Comparison of ENCODE assay signal across 34 cellular contexts in the genomic region with DNA sequence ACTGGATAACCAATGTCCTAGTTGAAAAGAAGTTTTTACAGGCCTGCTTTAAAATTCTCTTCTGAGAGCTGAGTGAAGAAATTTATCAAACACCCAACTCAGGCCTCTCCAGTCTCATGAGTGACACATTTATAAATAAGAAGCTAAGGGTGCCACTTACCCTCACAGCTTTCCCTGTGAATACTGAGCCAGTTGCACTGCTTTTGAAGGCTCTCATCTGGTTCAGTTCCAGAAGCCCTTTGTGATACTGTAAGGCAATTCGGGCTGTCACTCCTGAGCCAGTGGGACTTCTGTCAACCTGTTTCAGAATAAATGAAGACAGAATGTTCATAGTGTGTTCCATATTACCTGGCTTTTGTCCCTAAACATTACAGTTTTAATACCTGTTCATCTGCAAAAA.
"Had no signal": no experiment of that assay in that cellular context is flagged by ENCODE, and none has a peak within 500 bp of the region (broad histone marks: within the 10 kb centered on the region; RNA-seq: fewer than 3 reads in every experiment).

No MANE protein-coding gene starts in this region.

- H3K27ac Mint-ChIP-seq: activated CD4-positive, alpha-beta memory T cell treated with anti-CD3 and anti-CD28 coated beads, Interleukin-2, amount 10 ng/mL, durations not matched to agents 7 days and 5 days; activated CD8-positive, alpha-beta memory T cell treated with anti-CD3 and anti-CD28 coated beads, Interleukin-2, amount 10 ng/mL, durations not matched to agents 7 days and 5 days; activated naive CD4-positive, alpha-beta T cell treated with anti-CD3 and anti-CD28 coated beads, Interleukin-2, amount 10 ng/mL, durations not matched to agents 7 days and 5 days; activated naive CD8-positive, alpha-beta T cell; activated naive CD8-positive, alpha-beta T cell treated with anti-CD3 and anti-CD28 coated beads, Interleukin-2, amount 50 U/mL, for 24 hours had no signal

- FAIRE-seq: bronchial epithelial cell had no signal

- ATAC-seq: activated CD8-positive, alpha-beta memory T cell treated with anti-CD3 and anti-CD28 coated beads, Interleukin-2, amount 10 ng/mL, durations not matched to agents 7 days and 5 days; activated naive CD8-positive, alpha-beta T cell treated with anti-CD3 and anti-CD28 coated beads, Interleukin-2, amount 50 U/mL, for 24 hours; PC-3 had no signal

- H3K4me3 Mint-ChIP-seq: activated CD4-positive, alpha-beta memory T cell treated with anti-CD3 and anti-CD28 coated beads, Interleukin-2, amount 10 ng/mL, durations not matched to agents 7 days and 5 days; activated CD8-positive, alpha-beta memory T cell treated with anti-CD3 and anti-CD28 coated beads, Interleukin-2, amount 10 ng/mL, durations not matched to agents 7 days and 5 days; activated naive CD4-positive, alpha-beta T cell treated with anti-CD3 and anti-CD28 coated beads, Interleukin-2, amount 10 ng/mL, durations not matched to agents 7 days and 5 days; activated naive CD8-positive, alpha-beta T cell; activated naive CD8-positive, alpha-beta T cell treated with anti-CD3 and anti-CD28 coated beads, Interleukin-2, amount 50 U/mL, for 24 hours had no signal

- H3K27me3 Mint-ChIP-seq: activated CD4-positive, alpha-beta memory T cell treated with anti-CD3 and anti-CD28 coated beads, Interleukin-2, amount 10 ng/mL, durations not matched to agents 7 days and 5 days; activated CD8-positive, alpha-beta memory T cell treated with anti-CD3 and anti-CD28 coated beads, Interleukin-2, amount 10 ng/mL, durations not matched to agents 7 days and 5 days; activated naive CD4-positive, alpha-beta T cell treated with anti-CD3 and anti-CD28 coated beads, Interleukin-2, amount 10 ng/mL, durations not matched to agents 7 days and 5 days; activated naive CD8-positive, alpha-beta T cell; activated naive CD8-positive, alpha-beta T cell treated with anti-CD3 and anti-CD28 coated beads, Interleukin-2, amount 50 U/mL, for 24 hours had no signal

- H3K4me3 ChIP-seq: Peyer's patch had no signal

- H3K27ac ChIP-seq: Peyer's patch, WERI-Rb-1 had no signal

- DNase-seq: activated CD4-positive, alpha-beta memory T cell treated with anti-CD3 and anti-CD28 coated beads, Interleukin-2, amount 10 ng/mL, durations not matched to agents 7 days and 5 days; activated CD4-positive, alpha-beta T cell treated with anti-CD3 and anti-CD28 coated beads for 1 hour; activated CD4-positive, alpha-beta T cell treated with anti-CD3 and anti-CD28 coated beads for 48 hours; activated CD4-positive, CD25-positive, alpha-beta regulatory T cell; activated CD8-positive, alpha-beta memory T cell treated with anti-CD3 and anti-CD28 coated beads for 24 hours; activated CD8-positive, alpha-beta memory T cell treated with anti-CD3 and anti-CD28 coated beads, Interleukin-2, amount 10 ng/mL, durations not matched to agents 7 days and 5 days; activated CD8-positive, alpha-beta memory T cell treated with anti-CD3 and anti-CD28 coated beads, Interleukin-2, amount 50 U/mL, for 48 hours; activated effector memory CD4-positive, alpha-beta T cell treated with Interleukin-2 at 50 U/mL for 16 hours; activated naive CD4-positive, alpha-beta T cell treated with anti-CD3 and anti-CD28 coated beads, Interleukin-2, amount 10 ng/mL, durations not matched to agents 7 days and 5 days; activated naive CD8-positive, alpha-beta T cell treated with anti-CD3 and anti-CD28 coated beads, Interleukin-2, amount 50 U/mL, for 24 hours; activated T-cell treated with anti-CD3 and anti-CD28 coated beads, Interleukin-2, amount 50 U/mL, for 48 hours; anterior cingulate cortex; Karpas-422; KBM-7; NCI-H1048; NCI-H1105 treated with DMSO at 0.1 percent for 48 hours; NCI-H1436; NCI-H1694; NCI-H1930; NCI-H2081 treated with DMSO at 0.1 percent for 48 hours; NCI-H345; NCI-H524 treated with DMSO at 0.1 percent for 48 hours; NK-92 treated with Interleukin-12 subunit alpha and Interleukin-12 subunit beta, amount 100 ng/mL, for 24 hours; PC-3; Peyer's patch; RPMI8226; SW 1271; T-helper 1 cell; T-helper 2 cell; T-helper 9 cell had no signal

- H3K9me3 Mint-ChIP-seq: activated CD4-positive, alpha-beta memory T cell treated with anti-CD3 and anti-CD28 coated beads, Interleukin-2, amount 10 ng/mL, durations not matched to agents 7 days and 5 days; activated naive CD4-positive, alpha-beta T cell treated with anti-CD3 and anti-CD28 coated beads, Interleukin-2, amount 10 ng/mL, durations not matched to agents 7 days and 5 days; activated naive CD8-positive, alpha-beta T cell treated with anti-CD3 and anti-CD28 coated beads, Interleukin-2, amount 50 U/mL, for 24 hours; brain had no signal

- H3K9me3 ChIP-seq: Peyer's patch had no signal

- H3K27me3 ChIP-seq: Peyer's patch had no signal
